In the genomic region with DNA sequence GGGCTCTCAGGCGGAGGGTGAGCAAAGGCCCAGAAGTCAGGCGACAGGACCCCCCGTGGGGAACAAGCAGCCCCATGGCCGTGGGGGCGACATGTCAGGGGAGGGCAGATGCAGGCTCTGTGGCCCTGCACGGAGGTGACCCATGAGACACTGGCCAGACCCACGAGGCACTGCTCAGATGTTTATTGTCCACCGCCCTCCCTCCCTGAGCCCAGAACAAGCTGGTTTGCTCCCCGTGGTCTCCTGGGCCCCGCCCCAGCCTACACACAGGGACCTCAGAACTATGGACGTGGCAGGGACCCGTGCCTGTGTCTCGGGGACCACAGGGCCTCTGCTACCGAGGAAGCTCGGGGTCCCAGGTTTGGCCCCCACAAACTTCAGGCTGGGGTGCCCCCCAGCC, we compare ENCODE assay signal across 11 cellular contexts.
A peak's percentile ranks its signal among the peaks of the same experiment; 100 is the strongest.
DNase-seq lines count a peak whose midpoint lies in the region; ATAC-seq and TF ChIP-seq lines count a peak whose summit lies in the region.
"Had no signal": no experiment of that assay in that cellular context is flagged by ENCODE, and none has a peak within 500 bp of the region (broad histone marks: within the 10 kb centered on the region; RNA-seq: fewer than 3 reads in every experiment).

No MANE protein-coding gene starts in this region.

- H3K4me3 Mint-ChIP-seq in effector memory CD8-positive, alpha-beta T cell = peak overlapping the region; percentile 86 to 94
- H3K4me3 Mint-ChIP-seq in stimulated activated effector memory CD8-positive, alpha-beta T cell treated with anti-CD3 and anti-CD28 coated beads, Interleukin-12 subunit alpha, Interleukin-12 subunit beta, amount 100 ng/mL, for 72 hours = peak overlapping the region; percentile 82

- CTCF ChIA-PET in RWPE1 (lab: Yijun Ruan, JAX) = interaction anchor here (0.5 to 3.2 kb wide), 44 partner anchors 10 to 272 kb away, joined by 3 to 26 read pairs (median 4); partner anchors contain the start of genes AJM1, CLIC3, LCN8 and NPDC1

- H3K4me1 Mint-ChIP-seq in effector memory CD8-positive, alpha-beta T cell (ENCODE audit: low read depth in 2 of 2) = peaks cover 51 to 55% of the 10 kb centered on the region in 2 donors
- peaks cover 69% of the 10 kb centered on the region for H3K4me1 Mint-ChIP-seq in stimulated activated effector memory CD8-positive, alpha-beta T cell treated with anti-CD3 and anti-CD28 coated beads, Interleukin-12 subunit alpha, Interleukin-12 subunit beta, amount 100 ng/mL, for 72 hours

- peaks cover 33% of the 10 kb centered on the region for H3K36me3 Mint-ChIP-seq in effector memory CD8-positive, alpha-beta T cell (ENCODE audit: insufficient read depth)
- H3K36me3 Mint-ChIP-seq in stimulated activated effector memory CD8-positive, alpha-beta T cell treated with anti-CD3 and anti-CD28 coated beads, Interleukin-12 subunit alpha, Interleukin-12 subunit beta, amount 100 ng/mL, for 72 hours = peaks cover 12% of the 10 kb centered on the region

- no peaks in the 10 kb centered on the region for H3K9me3 Mint-ChIP-seq in effector memory CD8-positive, alpha-beta T cell
- H3K9me3 Mint-ChIP-seq in stimulated activated effector memory CD8-positive, alpha-beta T cell treated with anti-CD3 and anti-CD28 coated beads, Interleukin-12 subunit alpha, Interleukin-12 subunit beta, amount 100 ng/mL, for 72 hours = no peaks in the 10 kb centered on the region

- H3K27ac Mint-ChIP-seq in effector memory CD8-positive, alpha-beta T cell = peak overlapping the region; percentile 41 to 93
- H3K27ac Mint-ChIP-seq in stimulated activated effector memory CD8-positive, alpha-beta T cell treated with anti-CD3 and anti-CD28 coated beads, Interleukin-12 subunit alpha, Interleukin-12 subunit beta, amount 100 ng/mL, for 72 hours = peak overlapping the region; percentile 89

- no peak for ATAC-seq in effector memory CD8-positive, alpha-beta T cell (replicated peaks)
- no peak for ATAC-seq in stimulated activated effector memory CD8-positive, alpha-beta T cell treated with anti-CD3 and anti-CD28 coated beads, Interleukin-12 subunit alpha, Interleukin-12 subunit beta, amount 100 ng/mL, for 72 hours

- POLR2A ChIA-PET in RWPE1 (lab: Yijun Ruan, JAX; ENCODE audit: low non-redundant PET) = no interaction called here

- DNase-seq in activated T-cell treated with anti-CD3 and anti-CD28 coated beads, Interleukin-2, amount 50 U/mL, for 1 hour = peak; percentile 32
- DNase-seq in activated T-cell treated with anti-CD3 and anti-CD28 coated beads for 4 hours (no peak), RWPE1 (ENCODE audit: low spot score) (no peak), NCI-H2196 (lab: John Stamatoyannopoulos, UW; ENCODE audit: unreplicated experiment) (no peak), HK-2 (ENCODE audit: unreplicated experiment) (no peak)
- DNase-seq in effector memory CD8-positive, alpha-beta T cell = no peak
- DNase-seq in stimulated activated effector memory CD8-positive, alpha-beta T cell treated with anti-CD3 and anti-CD28 coated beads, Interleukin-12 subunit alpha, Interleukin-12 subunit beta, amount 100 ng/mL, for 72 hours (ENCODE audit: low spot score in 2 of 2) = peak in 1 of 2 donors; percentile 73
- no peak for DNase-seq in stimulated activated CD4-positive, alpha-beta T cell treated with anti-CD3 and anti-CD28 coated beads, Interleukin-2, amount 100 ng/mL, for 24 hours
- DNase-seq: esophagus squamous epithelium, NCI-H226 had no signal

- TF ChIP-seq CTCF in RWPE1 (conservative IDR thresholded peaks at IDR 0.05; ENCODE audit: low read depth) = no peak

- no peaks in the 10 kb centered on the region for H3K27me3 Mint-ChIP-seq in effector memory CD8-positive, alpha-beta T cell

- peak overlapping the region; percentile 81 for H3K27ac ChIP-seq in RWPE1
- H3K27ac ChIP-seq: colonic mucosa had no signal
